Comparison of ENCODE assay signal across 17 cellular contexts in genomic region chrX:2264179-2265030, GRCh38.
"Had no signal": no experiment of that assay in that cellular context is flagged by ENCODE, and none has a peak within 500 bp of the region (broad histone marks: within the 10 kb centered on the region; RNA-seq: fewer than 3 reads in every experiment).

No MANE protein-coding gene starts in this region.

- ATAC-seq: activated CD4-positive, CD25-positive, alpha-beta regulatory T cell treated with anti-CD3 and anti-CD28 coated beads, Interleukin-2, amount 50 U/mL, for 24 hours; body of pancreas; lower lobe of right lung; naive thymus-derived CD4-positive, alpha-beta T cell; right cardiac atrium; stimulated activated memory B cell treated with anti-CD40 and anti-IgM and Interleukin-4, amounts not matched to agents 10 μg/mL and 1 μg/mL and 100 μg/mL, for 72 hours had no signal

- DNase-seq: activated CD4-positive, alpha-beta T cell treated with anti-CD3 and anti-CD28 coated beads, Interleukin-2, amount 50 U/mL, for 48 hours; activated naive CD4-positive, alpha-beta T cell treated with anti-CD3 and anti-CD28 coated beads for 36 hours; amniotic stem cell; body of pancreas; effector memory CD4-positive, alpha-beta T cell; hippocampal formation; kidney glomerular epithelial cell; lower lobe of right lung; right cardiac atrium had no signal

- H3K4me3 ChIP-seq: body of pancreas, lower lobe of right lung, smooth muscle cell, upper lobe of left lung had no signal

- H3K4me2 ChIP-seq: smooth muscle cell had no signal

- H3K27ac Mint-ChIP-seq: activated naive CD4-positive, alpha-beta T cell treated with anti-CD3 and anti-CD28 coated beads for 36 hours; activated T-helper 1 cell treated with anti-CD3 and anti-CD28 coated beads, Interleukin-12 subunit alpha, Interleukin-12 subunit beta, Interleukin-2, Interleukin-4 antibody, amounts not matched to agents 30 ng/mL and 10 ng/mL and 1 ng/mL, durations not matched to agents 14 hours and 24 hours and 36 hours had no signal

- H3K27me3 Mint-ChIP-seq: central memory CD8-positive, alpha-beta T cell; naive thymus-derived CD4-positive, alpha-beta T cell; stimulated activated memory B cell treated with anti-CD40 and anti-IgM and Interleukin-4, amounts not matched to agents 10 μg/mL and 1 μg/mL and 100 μg/mL, for 72 hours had no signal

- H3K27ac ChIP-seq: body of pancreas, lower lobe of right lung, neutrophil, upper lobe of left lung had no signal

- H3K4me1 ChIP-seq: body of pancreas, lower lobe of right lung, upper lobe of left lung had no signal

- H3K27me3 ChIP-seq: body of pancreas, neutrophil, upper lobe of left lung had no signal

- H3K9me3 ChIP-seq: body of pancreas, lower lobe of right lung, neutrophil, upper lobe of left lung had no signal

- H3K9me3 Mint-ChIP-seq: activated naive CD4-positive, alpha-beta T cell treated with anti-CD3 and anti-CD28 coated beads for 36 hours; activated T-helper 1 cell treated with anti-CD3 and anti-CD28 coated beads, Interleukin-12 subunit alpha, Interleukin-12 subunit beta, Interleukin-2, Interleukin-4 antibody, amounts not matched to agents 30 ng/mL and 10 ng/mL and 1 ng/mL, durations not matched to agents 14 hours and 24 hours and 36 hours; central memory CD8-positive, alpha-beta T cell; stimulated activated memory B cell treated with anti-CD40 and anti-IgM and Interleukin-4, amounts not matched to agents 10 μg/mL and 1 μg/mL and 100 μg/mL, for 72 hours had no signal

- H3K4me3 Mint-ChIP-seq: activated naive CD4-positive, alpha-beta T cell treated with anti-CD3 and anti-CD28 coated beads for 36 hours; activated T-helper 1 cell treated with anti-CD3 and anti-CD28 coated beads, Interleukin-12 subunit alpha, Interleukin-12 subunit beta, Interleukin-2, Interleukin-4 antibody, amounts not matched to agents 30 ng/mL and 10 ng/mL and 1 ng/mL, durations not matched to agents 14 hours and 24 hours and 36 hours; central memory CD8-positive, alpha-beta T cell; naive thymus-derived CD4-positive, alpha-beta T cell; stimulated activated memory B cell treated with anti-CD40 and anti-IgM and Interleukin-4, amounts not matched to agents 10 μg/mL and 1 μg/mL and 100 μg/mL, for 72 hours had no signal
